ENCODE assay signal across 2 cellular contexts in genomic region chr4:153901220-153901619, GRCh38.
TF ChIP-seq lines count a peak whose summit lies in the region.

No MANE protein-coding gene starts in this region.

TF ChIP-seq in GM23338, 12 proteins besides CTCF, POLR2A, EP300 and RAD21:
- TF ChIP-seq EZH2phosphoT487 (IDR thresholded peaks at IDR 0.05; ENCODE audit: unreplicated experiment) = no peak
- no peak for TF ChIP-seq ZNF114 (CRISPR knock-in tag; IDR thresholded peaks at IDR 0.05)

TF ChIP-seq in H1, 55 proteins besides CTCF, POLR2A, EP300 and RAD21:
- TF ChIP-seq CBX8 (IDR thresholded peaks at IDR 0.05; ENCODE audit: borderline replicate concordance, low read depth, low read length) (no peak), KDM5A (IDR thresholded peaks at IDR 0.05; ENCODE audit: low read length) (no peak), TEAD4 (IDR thresholded peaks at IDR 0.05; ENCODE audit: low read depth, low read length) (no peak), CHD7 (IDR thresholded peaks at IDR 0.05; ENCODE audit: insufficient replicate concordance, low read length) (no peak), SRF (IDR thresholded peaks at IDR 0.05; ENCODE audit: low read depth, low read length) (no peak), POLR2AphosphoS5 (IDR thresholded peaks at IDR 0.05; ENCODE audit: low read depth, low read length) (no peak), GTF2F1 (IDR thresholded peaks at IDR 0.05; ENCODE audit: borderline replicate concordance, low read depth, low read length) (no peak)
